In genomic region chr12:42625611-42626010, GRCh38 we compare ENCODE assay signal across 22 cellular contexts. TPM values are rescaled to one million over a fixed set of nuclear protein-coding genes. Genes with fewer than 3 reads are reported as not detected.
"Had no signal": no experiment of that assay in that cellular context is flagged by ENCODE, and none has a peak within 500 bp of the region (broad histone marks: within the 10 kb centered on the region; RNA-seq: fewer than 3 reads in every experiment).

No MANE protein-coding gene starts in this region.

- H3K9me3 ChIP-seq: body of pancreas, left ventricle myocardium inferior, neutrophil, stomach, thoracic aorta had no signal

- H3K27me3 ChIP-seq: body of pancreas, neutrophil, stomach had no signal

- H3K27ac ChIP-seq: body of pancreas, foreskin keratinocyte, left ventricle myocardium inferior, neutrophil, parathyroid adenoma, stomach, thoracic aorta had no signal

- H2AFZ ChIP-seq: parathyroid adenoma had no signal

- H3K4me3 ChIP-seq: body of pancreas, left ventricle myocardium inferior, stomach, thoracic aorta had no signal

- ATAC-seq: activated CD8-positive, alpha-beta T cell treated with anti-CD3 and anti-CD28 coated beads, Interleukin-2, amount 10 ng/mL, durations not matched to agents 7 days and 5 days; activated naive CD4-positive, alpha-beta T cell treated with anti-CD3 and anti-CD28 coated beads, Interleukin-2, amount 50 U/mL, for 72 hours; body of pancreas; foreskin keratinocyte; natural killer cell; WTC11 had no signal

- H3K9ac ChIP-seq: parathyroid adenoma had no signal

- H3K4me1 ChIP-seq: body of pancreas, foreskin keratinocyte, left ventricle myocardium inferior, parathyroid adenoma, stomach had no signal

- H3K36me3 ChIP-seq: left ventricle myocardium inferior, neutrophil, stomach, thoracic aorta had no signal

- DNase-seq: activated CD4-positive, alpha-beta T cell treated with anti-CD3 and anti-CD28 coated beads for 4 hours; activated CD8-positive, alpha-beta memory T cell treated with anti-CD3 and anti-CD28 coated beads, Interleukin-2, amount 50 U/mL, for 4 hours; activated CD8-positive, alpha-beta T cell treated with anti-CD3 and anti-CD28 coated beads, Interleukin-2, amount 10 ng/mL, durations not matched to agents 7 days and 5 days; activated effector memory CD4-positive, alpha-beta T cell treated with anti-CD3 and anti-CD28 coated beads, Interleukin-2, amount 50 U/mL, for 16 hours; activated T-cell treated with anti-CD3 and anti-CD28 coated beads, Interleukin-2, amount 50 U/mL, for 48 hours; amniotic stem cell; body of pancreas; central memory CD4-positive, alpha-beta T cell; cortex of kidney; effector CD8-positive, alpha-beta T cell; foreskin keratinocyte; glutamatergic neuron; left ventricle myocardium inferior; natural killer cell; stimulated activated CD4-positive, alpha-beta T cell treated with anti-CD3 and anti-CD28 coated beads, Interleukin-12 subunit alpha, Interleukin-12 subunit beta, amount 100 ng/mL, for 4 hours; stimulated activated CD4-positive, alpha-beta T cell treated with anti-CD3 and anti-CD28 coated beads, Interleukin-2, amount 100 ng/mL, for 24 hours; stomach had no signal

- H3K79me2 ChIP-seq: parathyroid adenoma had no signal

RNA-seq across cellular contexts. Expression of gene PRICKLE1, which starts 36.1 kb away (rescaled TPM):
- total RNA-seq: activated naive CD4-positive, alpha-beta T cell treated with anti-CD3 and anti-CD28 coated beads, Interleukin-2, amount 50 U/mL, for 72 hours had no signal
